In the genomic region with DNA sequence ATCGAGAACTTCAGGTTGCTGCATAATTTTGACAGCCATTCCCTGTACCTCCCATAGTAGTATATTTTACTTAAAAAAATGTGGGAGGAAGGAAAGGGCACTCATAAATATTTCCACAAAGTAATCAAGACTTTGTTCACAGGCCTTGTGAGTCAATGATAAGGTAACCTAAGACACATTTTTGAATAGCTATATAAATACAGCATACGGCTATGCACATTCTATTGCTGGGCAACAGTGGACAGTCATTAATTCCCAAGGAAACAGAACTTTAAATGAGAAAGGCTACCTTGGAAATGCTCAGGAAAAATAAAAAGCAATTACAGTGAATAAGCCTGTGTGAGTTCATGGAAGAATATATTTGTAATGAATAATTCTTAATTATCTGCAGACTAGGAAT, we compare ENCODE assay signal across 9 cellular contexts.
"Had no signal": no experiment of that assay in that cellular context is flagged by ENCODE, and none has a peak within 500 bp of the region (broad histone marks: within the 10 kb centered on the region; RNA-seq: fewer than 3 reads in every experiment).

No MANE protein-coding gene starts in this region.

- H3K36me3 ChIP-seq: HAP-1 had no signal

- H3K4me3 ChIP-seq: GM23248, GM23338, HAP-1 had no signal

- H3K4me2 ChIP-seq: GM23338 had no signal

- H2AFZ ChIP-seq: GM23248, GM23338 had no signal

- H3K27ac ChIP-seq: GM23248 had no signal

- H3K9ac ChIP-seq: GM23248 had no signal

- ATAC-seq: GM23338, HCT116 had no signal

- H3K9me3 ChIP-seq: HAP-1 had no signal

- DNase-seq: GM23248, GOT3, H7, H9, HCEC 1CT, HFFc6 had no signal

- H3K4me1 ChIP-seq: HAP-1 had no signal
